Comparison of ENCODE assay signal across 1 cellular context in genomic region chr6:33391278-33392167, GRCh38.
TF ChIP-seq lines count a peak whose summit lies in the region.

A gene with protein sequence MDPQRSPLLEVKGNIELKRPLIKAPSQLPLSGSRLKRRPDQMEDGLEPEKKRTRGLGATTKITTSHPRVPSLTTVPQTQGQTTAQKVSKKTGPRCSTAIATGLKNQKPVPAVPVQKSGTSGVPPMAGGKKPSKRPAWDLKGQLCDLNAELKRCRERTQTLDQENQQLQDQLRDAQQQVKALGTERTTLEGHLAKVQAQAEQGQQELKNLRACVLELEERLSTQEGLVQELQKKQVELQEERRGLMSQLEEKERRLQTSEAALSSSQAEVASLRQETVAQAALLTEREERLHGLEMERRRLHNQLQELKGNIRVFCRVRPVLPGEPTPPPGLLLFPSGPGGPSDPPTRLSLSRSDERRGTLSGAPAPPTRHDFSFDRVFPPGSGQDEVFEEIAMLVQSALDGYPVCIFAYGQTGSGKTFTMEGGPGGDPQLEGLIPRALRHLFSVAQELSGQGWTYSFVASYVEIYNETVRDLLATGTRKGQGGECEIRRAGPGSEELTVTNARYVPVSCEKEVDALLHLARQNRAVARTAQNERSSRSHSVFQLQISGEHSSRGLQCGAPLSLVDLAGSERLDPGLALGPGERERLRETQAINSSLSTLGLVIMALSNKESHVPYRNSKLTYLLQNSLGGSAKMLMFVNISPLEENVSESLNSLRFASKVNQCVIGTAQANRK (plus strand): TSS chr6:33391823. CDS start chr6:33391986, 163 bp downstream.

TF ChIP-seq in K562, 482 proteins besides CTCF, POLR2A, EP300 and RAD21 (continued from another document and continues in another):
- TF ChIP-seq, protein P1, sequence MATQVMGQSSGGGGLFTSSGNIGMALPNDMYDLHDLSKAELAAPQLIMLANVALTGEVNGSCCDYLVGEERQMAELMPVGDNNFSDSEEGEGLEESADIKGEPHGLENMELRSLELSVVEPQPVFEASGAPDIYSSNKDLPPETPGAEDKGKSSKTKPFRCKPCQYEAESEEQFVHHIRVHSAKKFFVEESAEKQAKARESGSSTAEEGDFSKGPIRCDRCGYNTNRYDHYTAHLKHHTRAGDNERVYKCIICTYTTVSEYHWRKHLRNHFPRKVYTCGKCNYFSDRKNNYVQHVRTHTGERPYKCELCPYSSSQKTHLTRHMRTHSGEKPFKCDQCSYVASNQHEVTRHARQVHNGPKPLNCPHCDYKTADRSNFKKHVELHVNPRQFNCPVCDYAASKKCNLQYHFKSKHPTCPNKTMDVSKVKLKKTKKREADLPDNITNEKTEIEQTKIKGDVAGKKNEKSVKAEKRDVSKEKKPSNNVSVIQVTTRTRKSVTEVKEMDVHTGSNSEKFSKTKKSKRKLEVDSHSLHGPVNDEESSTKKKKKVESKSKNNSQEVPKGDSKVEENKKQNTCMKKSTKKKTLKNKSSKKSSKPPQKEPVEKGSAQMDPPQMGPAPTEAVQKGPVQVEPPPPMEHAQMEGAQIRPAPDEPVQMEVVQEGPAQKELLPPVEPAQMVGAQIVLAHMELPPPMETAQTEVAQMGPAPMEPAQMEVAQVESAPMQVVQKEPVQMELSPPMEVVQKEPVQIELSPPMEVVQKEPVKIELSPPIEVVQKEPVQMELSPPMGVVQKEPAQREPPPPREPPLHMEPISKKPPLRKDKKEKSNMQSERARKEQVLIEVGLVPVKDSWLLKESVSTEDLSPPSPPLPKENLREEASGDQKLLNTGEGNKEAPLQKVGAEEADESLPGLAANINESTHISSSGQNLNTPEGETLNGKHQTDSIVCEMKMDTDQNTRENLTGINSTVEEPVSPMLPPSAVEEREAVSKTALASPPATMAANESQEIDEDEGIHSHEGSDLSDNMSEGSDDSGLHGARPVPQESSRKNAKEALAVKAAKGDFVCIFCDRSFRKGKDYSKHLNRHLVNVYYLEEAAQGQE (CRISPR knock-in tag; IDR thresholded peaks at IDR 0.05; ENCODE audit: low read depth) = 0 out of 2 replicates have a peak, but pooled peaks have one; percentile 14
- peak; percentile 77 for TF ChIP-seq RBM25 (IDR thresholded peaks at IDR 0.05; ENCODE audit: low read depth, low read length, severe bottlenecking)
- TF ChIP-seq KAT8 (IDR thresholded peaks at IDR 0.05; ENCODE audit: low read depth) = no peak
- TF ChIP-seq, protein P2, sequence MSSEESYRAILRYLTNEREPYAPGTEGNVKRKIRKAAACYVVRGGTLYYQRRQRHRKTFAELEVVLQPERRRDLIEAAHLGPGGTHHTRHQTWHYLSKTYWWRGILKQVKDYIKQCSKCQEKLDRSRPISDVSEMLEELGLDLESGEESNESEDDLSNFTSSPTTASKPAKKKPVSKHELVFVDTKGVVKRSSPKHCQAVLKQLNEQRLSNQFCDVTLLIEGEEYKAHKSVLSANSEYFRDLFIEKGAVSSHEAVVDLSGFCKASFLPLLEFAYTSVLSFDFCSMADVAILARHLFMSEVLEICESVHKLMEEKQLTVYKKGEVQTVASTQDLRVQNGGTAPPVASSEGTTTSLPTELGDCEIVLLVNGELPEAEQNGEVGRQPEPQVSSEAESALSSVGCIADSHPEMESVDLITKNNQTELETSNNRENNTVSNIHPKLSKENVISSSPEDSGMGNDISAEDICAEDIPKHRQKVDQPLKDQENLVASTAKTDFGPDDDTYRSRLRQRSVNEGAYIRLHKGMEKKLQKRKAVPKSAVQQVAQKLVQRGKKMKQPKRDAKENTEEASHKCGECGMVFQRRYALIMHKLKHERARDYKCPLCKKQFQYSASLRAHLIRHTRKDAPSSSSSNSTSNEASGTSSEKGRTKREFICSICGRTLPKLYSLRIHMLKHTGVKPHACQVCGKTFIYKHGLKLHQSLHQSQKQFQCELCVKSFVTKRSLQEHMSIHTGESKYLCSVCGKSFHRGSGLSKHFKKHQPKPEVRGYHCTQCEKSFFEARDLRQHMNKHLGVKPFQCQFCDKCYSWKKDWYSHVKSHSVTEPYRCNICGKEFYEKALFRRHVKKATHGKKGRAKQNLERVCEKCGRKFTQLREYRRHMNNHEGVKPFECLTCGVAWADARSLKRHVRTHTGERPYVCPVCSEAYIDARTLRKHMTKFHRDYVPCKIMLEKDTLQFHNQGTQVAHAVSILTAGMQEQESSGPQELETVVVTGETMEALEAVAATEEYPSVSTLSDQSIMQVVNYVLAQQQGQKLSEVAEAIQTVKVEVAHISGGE (CRISPR knock-in tag; IDR thresholded peaks at IDR 0.05) = peak in 2 of 3 experiments; percentile 76 to 94; a peak in 4 of 6 replicates
- TF ChIP-seq, protein P3, sequence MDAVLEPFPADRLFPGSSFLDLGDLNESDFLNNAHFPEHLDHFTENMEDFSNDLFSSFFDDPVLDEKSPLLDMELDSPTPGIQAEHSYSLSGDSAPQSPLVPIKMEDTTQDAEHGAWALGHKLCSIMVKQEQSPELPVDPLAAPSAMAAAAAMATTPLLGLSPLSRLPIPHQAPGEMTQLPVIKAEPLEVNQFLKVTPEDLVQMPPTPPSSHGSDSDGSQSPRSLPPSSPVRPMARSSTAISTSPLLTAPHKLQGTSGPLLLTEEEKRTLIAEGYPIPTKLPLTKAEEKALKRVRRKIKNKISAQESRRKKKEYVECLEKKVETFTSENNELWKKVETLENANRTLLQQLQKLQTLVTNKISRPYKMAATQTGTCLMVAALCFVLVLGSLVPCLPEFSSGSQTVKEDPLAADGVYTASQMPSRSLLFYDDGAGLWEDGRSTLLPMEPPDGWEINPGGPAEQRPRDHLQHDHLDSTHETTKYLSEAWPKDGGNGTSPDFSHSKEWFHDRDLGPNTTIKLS (IDR thresholded peaks at IDR 0.05; ENCODE audit: borderline replicate concordance, low read depth) = peak; percentile 89
- TF ChIP-seq ZNF175 (CRISPR knock-in tag; IDR thresholded peaks at IDR 0.05; ENCODE audit: low read depth) = no peak
- TF ChIP-seq FOXJ2 (tag; IDR thresholded peaks at IDR 0.05) = peak; percentile 52; the same call in 1 of the 2 replicates
- peak; percentile 97 for TF ChIP-seq ETV1 (tag; conservative IDR thresholded peaks at IDR 0.05; ENCODE audit: low read depth)
- TF ChIP-seq CLOCK (CRISPR knock-in tag; IDR thresholded peaks at IDR 0.05; ENCODE audit: borderline replicate concordance) = no peak
- no peak for TF ChIP-seq MLX (CRISPR knock-in tag; conservative IDR thresholded peaks at IDR 0.05)
- TF ChIP-seq XRCC3 (IDR thresholded peaks at IDR 0.05) = no peak
- TF ChIP-seq STAG1 (CRISPR knock-in tag; IDR thresholded peaks at IDR 0.05; ENCODE audit: borderline replicate concordance) = no peak
- TF ChIP-seq CEBPG (CRISPR knock-in tag; IDR thresholded peaks at IDR 0.05) = peak; percentile 49; the same call in 1 of the 2 replicates
- TF ChIP-seq CEBPG (tag; conservative IDR thresholded peaks at IDR 0.05 in 1 of 2, IDR thresholded peaks at IDR 0.05 in 1 of 2) = no peak
- TF ChIP-seq ZNF561 (CRISPR knock-in tag; conservative IDR thresholded peaks at IDR 0.05) = no peak
- no peak for TF ChIP-seq SMAD1 (IDR thresholded peaks at IDR 0.05; ENCODE audit: low read depth, low read length, partially characterized antibody)
- no peak for TF ChIP-seq ZNF184 (CRISPR knock-in tag; IDR thresholded peaks at IDR 0.05)
- no peak for TF ChIP-seq GABPB2 (CRISPR knock-in tag; conservative IDR thresholded peaks at IDR 0.05)
- peak; percentile 83; the same call in 1 of the 2 replicates for TF ChIP-seq ZBED1 (IDR thresholded peaks at IDR 0.05)
- TF ChIP-seq SP2 (IDR thresholded peaks at IDR 0.05; ENCODE audit: extremely low read depth, low read depth, low read length, poor library complexity, severe bottlenecking) = peak; percentile 44
- no peak for TF ChIP-seq ZNF512 (tag; IDR thresholded peaks at IDR 0.05)
- TF ChIP-seq NFIX (CRISPR knock-in tag; IDR thresholded peaks at IDR 0.05; ENCODE audit: low read depth) = no peak
- peak; percentile 86 to 93 for TF ChIP-seq MNT (conservative IDR thresholded peaks at IDR 0.05)
- no peak for TF ChIP-seq NFATC3 (IDR thresholded peaks at IDR 0.05)
- TF ChIP-seq CTCFL (IDR thresholded peaks at IDR 0.05; ENCODE audit: borderline replicate concordance, insufficient read depth, low read depth, low read length, poor library complexity, severe bottlenecking) = peak; percentile 82
- peak; percentile 9; the same call in 1 of the 2 replicates for TF ChIP-seq ZEB2 (IDR thresholded peaks at IDR 0.05)
- no peak for TF ChIP-seq SNIP1 (IDR thresholded peaks at IDR 0.05; ENCODE audit: low read depth)
- TF ChIP-seq KHSRP (IDR thresholded peaks at IDR 0.05) = peak; percentile 68; the same call in 1 of the 2 replicates
- no peak for TF ChIP-seq PTRF (tag; IDR thresholded peaks at IDR 0.05)
- no peak for TF ChIP-seq PURB (CRISPR knock-in tag; IDR thresholded peaks at IDR 0.05; ENCODE audit: low read depth)
- TF ChIP-seq ZNF551 (CRISPR knock-in tag; IDR thresholded peaks at IDR 0.05) = no peak
- peak; percentile 98 for TF ChIP-seq L3MBTL2 (IDR thresholded peaks at IDR 0.05)
- TF ChIP-seq TSC22D4 (tag; IDR thresholded peaks at IDR 0.05) = no peak
- no peak for TF ChIP-seq ZZZ3 (IDR thresholded peaks at IDR 0.05)
- no peak for TF ChIP-seq ZNF41 (CRISPR knock-in tag; conservative IDR thresholded peaks at IDR 0.05)
- no peak for TF ChIP-seq POLR3G (IDR thresholded peaks at IDR 0.05; ENCODE audit: extremely low read depth, insufficient read length, insufficient replicate concordance)
- peak; percentile 42; the same call in 1 of the 2 replicates for TF ChIP-seq SMARCE1 (IDR thresholded peaks at IDR 0.05)
- TF ChIP-seq PYGO2 (tag; IDR thresholded peaks at IDR 0.05) = no peak
- peak; percentile 76 for TF ChIP-seq DEAF1 (CRISPR knock-in tag; IDR thresholded peaks at IDR 0.05)
- TF ChIP-seq ZNF77 (CRISPR knock-in tag; IDR thresholded peaks at IDR 0.05) = no peak
- TF ChIP-seq GATAD2B (IDR thresholded peaks at IDR 0.05; ENCODE audit: borderline replicate concordance) = peak; percentile 46; the same call in 1 of the 2 replicates
